ENCODE assay signal across 1 cellular context in genomic region chr6:158014505-158015187, GRCh38.
TF ChIP-seq lines count a peak whose summit lies in the region.

No MANE protein-coding gene starts in this region.

TF ChIP-seq in HepG2, 621 proteins besides CTCF, POLR2A, EP300 and RAD21 (continued from another document and continues in another):
- TF ChIP-seq ZBTB10 (CRISPR knock-in tag; IDR thresholded peaks at IDR 0.05; ENCODE audit: borderline replicate concordance): no peak
- peak; percentile 80; the same call in 1 of the 2 replicates for TF ChIP-seq ZNF609 (CRISPR knock-in tag; IDR thresholded peaks at IDR 0.05; ENCODE audit: borderline replicate concordance)
- TF ChIP-seq KDM6A (CRISPR knock-in tag; IDR thresholded peaks at IDR 0.05; ENCODE audit: low read depth): peak; percentile 74
- TF ChIP-seq FOXJ3 (CRISPR knock-in tag; IDR thresholded peaks at IDR 0.05; ENCODE audit: borderline replicate concordance): peak; percentile 73
- TF ChIP-seq THAP11 (CRISPR knock-in tag; IDR thresholded peaks at IDR 0.05): peak; percentile 80
- TF ChIP-seq IKZF5 (CRISPR knock-in tag; IDR thresholded peaks at IDR 0.05): peak; percentile 71
- TF ChIP-seq SALL2 (CRISPR knock-in tag; IDR thresholded peaks at IDR 0.05): no peak
- no peak; the same call in 1 of the 2 replicates for TF ChIP-seq AHR (CRISPR knock-in tag; IDR thresholded peaks at IDR 0.05)
- TF ChIP-seq RXRB (CRISPR knock-in tag; IDR thresholded peaks at IDR 0.05; ENCODE audit: borderline replicate concordance): peak; percentile 78
- peak; percentile 92; the same call in 1 of the 2 replicates for TF ChIP-seq ZNF350 (CRISPR knock-in tag; IDR thresholded peaks at IDR 0.05; ENCODE audit: borderline replicate concordance, low read depth)
- peak; percentile 86 for TF ChIP-seq HOXA3 (CRISPR knock-in tag; IDR thresholded peaks at IDR 0.05)
- TF ChIP-seq ZNF746 (CRISPR knock-in tag; IDR thresholded peaks at IDR 0.05): no peak
- no peak for TF ChIP-seq THAP7 (CRISPR knock-in tag; IDR thresholded peaks at IDR 0.05)
- no peak for TF ChIP-seq ZNF639 (CRISPR knock-in tag; conservative IDR thresholded peaks at IDR 0.05)
- TF ChIP-seq KDM3A (CRISPR knock-in tag; IDR thresholded peaks at IDR 0.05; ENCODE audit: low read depth): no peak
- TF ChIP-seq CCAR2 (optimal IDR thresholded peaks at IDR 0.05; ENCODE audit: low read depth, low read length): no peak
- TF ChIP-seq, protein P1, sequence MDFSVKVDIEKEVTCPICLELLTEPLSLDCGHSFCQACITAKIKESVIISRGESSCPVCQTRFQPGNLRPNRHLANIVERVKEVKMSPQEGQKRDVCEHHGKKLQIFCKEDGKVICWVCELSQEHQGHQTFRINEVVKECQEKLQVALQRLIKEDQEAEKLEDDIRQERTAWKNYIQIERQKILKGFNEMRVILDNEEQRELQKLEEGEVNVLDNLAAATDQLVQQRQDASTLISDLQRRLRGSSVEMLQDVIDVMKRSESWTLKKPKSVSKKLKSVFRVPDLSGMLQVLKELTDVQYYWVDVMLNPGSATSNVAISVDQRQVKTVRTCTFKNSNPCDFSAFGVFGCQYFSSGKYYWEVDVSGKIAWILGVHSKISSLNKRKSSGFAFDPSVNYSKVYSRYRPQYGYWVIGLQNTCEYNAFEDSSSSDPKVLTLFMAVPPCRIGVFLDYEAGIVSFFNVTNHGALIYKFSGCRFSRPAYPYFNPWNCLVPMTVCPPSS (IDR thresholded peaks at IDR 0.05): no peak
- TF ChIP-seq ZKSCAN5 (CRISPR knock-in tag; IDR thresholded peaks at IDR 0.05): no peak
- no peak; the same call in 1 of the 2 replicates for TF ChIP-seq ZNF629 (CRISPR knock-in tag; conservative IDR thresholded peaks at IDR 0.05)
- peak; percentile 33 for TF ChIP-seq CBX1 (IDR thresholded peaks at IDR 0.05; ENCODE audit: low read depth)
- peak; percentile 90 for TF ChIP-seq FOXO1 (CRISPR knock-in tag; IDR thresholded peaks at IDR 0.05)
- no peak for TF ChIP-seq BATF2 (CRISPR knock-in tag; IDR thresholded peaks at IDR 0.05)
- TF ChIP-seq HOXA5 (CRISPR knock-in tag; IDR thresholded peaks at IDR 0.05): peak; percentile 76; the same call in 1 of the 2 replicates
- TF ChIP-seq, protein P2, sequence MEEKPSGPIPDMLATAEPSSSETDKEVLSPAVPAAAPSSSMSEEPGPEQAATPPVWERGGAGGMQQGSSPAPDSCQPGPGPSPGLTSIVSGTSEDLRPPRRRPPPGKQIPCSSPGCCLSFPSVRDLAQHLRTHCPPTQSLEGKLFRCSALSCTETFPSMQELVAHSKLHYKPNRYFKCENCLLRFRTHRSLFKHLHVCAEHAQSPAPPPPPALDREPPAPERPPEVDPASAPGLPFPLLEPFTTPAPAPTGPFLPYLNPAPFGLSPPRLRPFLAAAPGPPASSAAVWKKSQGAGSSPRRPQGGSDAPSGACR (CRISPR knock-in tag; IDR thresholded peaks at IDR 0.05): peak; percentile 81; the same call in 1 of the 2 replicates
- no peak for TF ChIP-seq REXO4 (CRISPR knock-in tag; IDR thresholded peaks at IDR 0.05; ENCODE audit: borderline replicate concordance)
- no peak for TF ChIP-seq ZMYM2 (CRISPR knock-in tag; IDR thresholded peaks at IDR 0.05)
- no peak for TF ChIP-seq TRIM24 (CRISPR knock-in tag; IDR thresholded peaks at IDR 0.05)
- no peak for TF ChIP-seq HES4 (CRISPR knock-in tag; IDR thresholded peaks at IDR 0.05; ENCODE audit: borderline replicate concordance)
- no peak for TF ChIP-seq TBP (CRISPR knock-in tag; IDR thresholded peaks at IDR 0.05)
- no peak for TF ChIP-seq PLSCR1 (CRISPR knock-in tag; IDR thresholded peaks at IDR 0.05; ENCODE audit: borderline replicate concordance)
- no peak for TF ChIP-seq EHMT2 (IDR thresholded peaks at IDR 0.05; ENCODE audit: borderline replicate concordance, low read depth, low read length)
- no peak for TF ChIP-seq TBX3 (IDR thresholded peaks at IDR 0.05; ENCODE audit: borderline replicate concordance)
- TF ChIP-seq, protein P3, sequence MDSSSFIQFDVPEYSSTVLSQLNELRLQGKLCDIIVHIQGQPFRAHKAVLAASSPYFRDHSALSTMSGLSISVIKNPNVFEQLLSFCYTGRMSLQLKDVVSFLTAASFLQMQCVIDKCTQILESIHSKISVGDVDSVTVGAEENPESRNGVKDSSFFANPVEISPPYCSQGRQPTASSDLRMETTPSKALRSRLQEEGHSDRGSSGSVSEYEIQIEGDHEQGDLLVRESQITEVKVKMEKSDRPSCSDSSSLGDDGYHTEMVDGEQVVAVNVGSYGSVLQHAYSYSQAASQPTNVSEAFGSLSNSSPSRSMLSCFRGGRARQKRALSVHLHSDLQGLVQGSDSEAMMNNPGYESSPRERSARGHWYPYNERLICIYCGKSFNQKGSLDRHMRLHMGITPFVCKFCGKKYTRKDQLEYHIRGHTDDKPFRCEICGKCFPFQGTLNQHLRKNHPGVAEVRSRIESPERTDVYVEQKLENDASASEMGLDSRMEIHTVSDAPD (CRISPR knock-in tag; IDR thresholded peaks at IDR 0.05): no peak
- TF ChIP-seq PAX8 (CRISPR knock-in tag; IDR thresholded peaks at IDR 0.05; ENCODE audit: borderline replicate concordance): no peak
- no peak for TF ChIP-seq NBN (conservative IDR thresholded peaks at IDR 0.05)
- 0 out of 2 replicates have a peak, but pooled peaks have one; percentile 35 for TF ChIP-seq NCOR1 (IDR thresholded peaks at IDR 0.05; ENCODE audit: borderline replicate concordance, low read length)
- TF ChIP-seq REL (CRISPR knock-in tag; conservative IDR thresholded peaks at IDR 0.05): no peak
- 0 out of 2 replicates have a peak, but pooled peaks have one; percentile 17 for TF ChIP-seq STAG1 (CRISPR knock-in tag; IDR thresholded peaks at IDR 0.05)
- 0 out of 2 replicates have a peak, but pooled peaks have one; percentile 26 for TF ChIP-seq ZNF547 (CRISPR knock-in tag; IDR thresholded peaks at IDR 0.05)
- TF ChIP-seq, protein P4, sequence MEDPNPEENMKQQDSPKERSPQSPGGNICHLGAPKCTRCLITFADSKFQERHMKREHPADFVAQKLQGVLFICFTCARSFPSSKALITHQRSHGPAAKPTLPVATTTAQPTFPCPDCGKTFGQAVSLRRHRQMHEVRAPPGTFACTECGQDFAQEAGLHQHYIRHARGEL (CRISPR knock-in tag; IDR thresholded peaks at IDR 0.05): no peak
- TF ChIP-seq ZNF562 (CRISPR knock-in tag; IDR thresholded peaks at IDR 0.05; ENCODE audit: borderline replicate concordance): no peak
- no peak for TF ChIP-seq ZNF10 (CRISPR knock-in tag; IDR thresholded peaks at IDR 0.05; ENCODE audit: borderline replicate concordance, low read depth)
- TF ChIP-seq NFIB (CRISPR knock-in tag; IDR thresholded peaks at IDR 0.05; ENCODE audit: borderline replicate concordance): no peak
